Comparison of ENCODE assay signal across 1 cellular context in the genomic region with DNA sequence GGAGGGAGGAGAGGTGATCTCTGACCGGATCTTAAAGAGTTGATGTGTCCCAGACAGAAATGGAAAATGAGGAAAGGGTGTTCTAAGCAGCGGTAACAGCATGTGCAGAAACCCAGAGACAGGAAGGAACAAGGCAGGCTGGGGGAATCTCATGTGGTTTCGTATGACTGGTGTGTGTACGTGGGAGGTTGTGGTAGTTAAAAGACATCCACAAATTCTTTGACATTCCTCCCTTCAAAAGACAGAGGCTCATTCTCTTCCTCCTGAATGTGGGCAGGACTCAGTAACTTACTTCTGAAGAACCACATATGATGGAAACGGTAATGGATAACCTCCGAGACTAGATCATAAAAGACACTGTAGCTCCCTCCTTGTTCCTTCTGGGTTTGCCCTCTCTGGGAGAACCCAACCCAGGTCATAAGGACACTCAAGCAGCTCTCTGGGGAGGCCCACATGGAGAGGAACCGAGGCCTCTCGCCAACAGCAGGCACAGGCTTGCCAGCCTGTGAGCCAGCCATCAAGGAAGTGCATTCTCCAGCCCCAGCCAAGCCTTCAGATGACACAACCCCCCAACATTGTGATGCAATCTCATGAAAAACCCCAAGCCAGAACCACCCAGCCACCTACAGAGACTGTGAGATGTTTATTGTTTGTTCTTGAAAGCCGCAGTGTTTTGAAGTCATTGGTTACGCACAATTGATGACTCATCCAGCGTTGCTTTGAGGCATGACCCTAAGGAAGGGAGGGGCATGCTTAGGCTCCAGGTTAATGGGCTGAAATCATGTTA.
TF ChIP-seq lines count a peak whose summit lies in the region.

No MANE protein-coding gene starts in this region.

TF ChIP-seq in K562, 482 proteins besides CTCF, POLR2A, EP300 and RAD21 (continued from another document and continues in another):
- TF ChIP-seq, protein P1, sequence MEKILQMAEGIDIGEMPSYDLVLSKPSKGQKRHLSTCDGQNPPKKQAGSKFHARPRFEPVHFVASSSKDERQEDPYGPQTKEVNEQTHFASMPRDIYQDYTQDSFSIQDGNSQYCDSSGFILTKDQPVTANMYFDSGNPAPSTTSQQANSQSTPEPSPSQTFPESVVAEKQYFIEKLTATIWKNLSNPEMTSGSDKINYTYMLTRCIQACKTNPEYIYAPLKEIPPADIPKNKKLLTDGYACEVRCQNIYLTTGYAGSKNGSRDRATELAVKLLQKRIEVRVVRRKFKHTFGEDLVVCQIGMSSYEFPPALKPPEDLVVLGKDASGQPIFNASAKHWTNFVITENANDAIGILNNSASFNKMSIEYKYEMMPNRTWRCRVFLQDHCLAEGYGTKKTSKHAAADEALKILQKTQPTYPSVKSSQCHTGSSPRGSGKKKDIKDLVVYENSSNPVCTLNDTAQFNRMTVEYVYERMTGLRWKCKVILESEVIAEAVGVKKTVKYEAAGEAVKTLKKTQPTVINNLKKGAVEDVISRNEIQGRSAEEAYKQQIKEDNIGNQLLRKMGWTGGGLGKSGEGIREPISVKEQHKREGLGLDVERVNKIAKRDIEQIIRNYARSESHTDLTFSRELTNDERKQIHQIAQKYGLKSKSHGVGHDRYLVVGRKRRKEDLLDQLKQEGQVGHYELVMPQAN (IDR thresholded peaks at IDR 0.05; ENCODE audit: borderline replicate concordance), result no peak
- TF ChIP-seq, protein P2, sequence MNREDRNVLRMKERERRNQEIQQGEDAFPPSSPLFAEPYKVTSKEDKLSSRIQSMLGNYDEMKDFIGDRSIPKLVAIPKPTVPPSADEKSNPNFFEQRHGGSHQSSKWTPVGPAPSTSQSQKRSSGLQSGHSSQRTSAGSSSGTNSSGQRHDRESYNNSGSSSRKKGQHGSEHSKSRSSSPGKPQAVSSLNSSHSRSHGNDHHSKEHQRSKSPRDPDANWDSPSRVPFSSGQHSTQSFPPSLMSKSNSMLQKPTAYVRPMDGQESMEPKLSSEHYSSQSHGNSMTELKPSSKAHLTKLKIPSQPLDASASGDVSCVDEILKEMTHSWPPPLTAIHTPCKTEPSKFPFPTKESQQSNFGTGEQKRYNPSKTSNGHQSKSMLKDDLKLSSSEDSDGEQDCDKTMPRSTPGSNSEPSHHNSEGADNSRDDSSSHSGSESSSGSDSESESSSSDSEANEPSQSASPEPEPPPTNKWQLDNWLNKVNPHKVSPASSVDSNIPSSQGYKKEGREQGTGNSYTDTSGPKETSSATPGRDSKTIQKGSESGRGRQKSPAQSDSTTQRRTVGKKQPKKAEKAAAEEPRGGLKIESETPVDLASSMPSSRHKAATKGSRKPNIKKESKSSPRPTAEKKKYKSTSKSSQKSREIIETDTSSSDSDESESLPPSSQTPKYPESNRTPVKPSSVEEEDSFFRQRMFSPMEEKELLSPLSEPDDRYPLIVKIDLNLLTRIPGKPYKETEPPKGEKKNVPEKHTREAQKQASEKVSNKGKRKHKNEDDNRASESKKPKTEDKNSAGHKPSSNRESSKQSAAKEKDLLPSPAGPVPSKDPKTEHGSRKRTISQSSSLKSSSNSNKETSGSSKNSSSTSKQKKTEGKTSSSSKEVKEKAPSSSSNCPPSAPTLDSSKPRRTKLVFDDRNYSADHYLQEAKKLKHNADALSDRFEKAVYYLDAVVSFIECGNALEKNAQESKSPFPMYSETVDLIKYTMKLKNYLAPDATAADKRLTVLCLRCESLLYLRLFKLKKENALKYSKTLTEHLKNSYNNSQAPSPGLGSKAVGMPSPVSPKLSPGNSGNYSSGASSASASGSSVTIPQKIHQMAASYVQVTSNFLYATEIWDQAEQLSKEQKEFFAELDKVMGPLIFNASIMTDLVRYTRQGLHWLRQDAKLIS (CRISPR knock-in tag; IDR thresholded peaks at IDR 0.05), result no peak
- TF ChIP-seq NR4A1 (CRISPR knock-in tag; IDR thresholded peaks at IDR 0.05) (no peak), NR4A1 (tag; IDR thresholded peaks at IDR 0.05) (no peak), YY1 (IDR thresholded peaks at IDR 0.05; ENCODE audit: borderline replicate concordance in 1 of 3, control insufficient read depth in 1 of 3, extremely low read depth in 1 of 3, insufficient read depth in 3 of 3, insufficient read length in 1 of 3, insufficient replicate concordance in 2 of 3, low read depth in 1 of 3, low read length in 2 of 3) (no peak), HDAC8 (tag; IDR thresholded peaks at IDR 0.05) (no peak), ZNF174 (CRISPR knock-in tag; IDR thresholded peaks at IDR 0.05) (no peak), HDGF (IDR thresholded peaks at IDR 0.05) (no peak), ZNF212 (CRISPR knock-in tag; IDR thresholded peaks at IDR 0.05) (no peak), POLR3G (IDR thresholded peaks at IDR 0.05; ENCODE audit: extremely low read depth, insufficient read length, insufficient replicate concordance) (no peak), ELF1 (tag; IDR thresholded peaks at IDR 0.05) (no peak), KDM1A (IDR thresholded peaks at IDR 0.05) (no peak), ZNF197 (CRISPR knock-in tag; IDR thresholded peaks at IDR 0.05; ENCODE audit: low read depth) (no peak), TAF1 (IDR thresholded peaks at IDR 0.05; ENCODE audit: control insufficient read depth, extremely low read depth, insufficient read depth, low read length, severe bottlenecking) (no peak)
- TF ChIP-seq, protein P3, sequence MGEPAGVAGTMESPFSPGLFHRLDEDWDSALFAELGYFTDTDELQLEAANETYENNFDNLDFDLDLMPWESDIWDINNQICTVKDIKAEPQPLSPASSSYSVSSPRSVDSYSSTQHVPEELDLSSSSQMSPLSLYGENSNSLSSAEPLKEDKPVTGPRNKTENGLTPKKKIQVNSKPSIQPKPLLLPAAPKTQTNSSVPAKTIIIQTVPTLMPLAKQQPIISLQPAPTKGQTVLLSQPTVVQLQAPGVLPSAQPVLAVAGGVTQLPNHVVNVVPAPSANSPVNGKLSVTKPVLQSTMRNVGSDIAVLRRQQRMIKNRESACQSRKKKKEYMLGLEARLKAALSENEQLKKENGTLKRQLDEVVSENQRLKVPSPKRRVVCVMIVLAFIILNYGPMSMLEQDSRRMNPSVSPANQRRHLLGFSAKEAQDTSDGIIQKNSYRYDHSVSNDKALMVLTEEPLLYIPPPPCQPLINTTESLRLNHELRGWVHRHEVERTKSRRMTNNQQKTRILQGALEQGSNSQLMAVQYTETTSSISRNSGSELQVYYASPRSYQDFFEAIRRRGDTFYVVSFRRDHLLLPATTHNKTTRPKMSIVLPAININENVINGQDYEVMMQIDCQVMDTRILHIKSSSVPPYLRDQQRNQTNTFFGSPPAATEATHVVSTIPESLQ (CRISPR knock-in tag; IDR thresholded peaks at IDR 0.05), result no peak
- TF ChIP-seq, protein P4, sequence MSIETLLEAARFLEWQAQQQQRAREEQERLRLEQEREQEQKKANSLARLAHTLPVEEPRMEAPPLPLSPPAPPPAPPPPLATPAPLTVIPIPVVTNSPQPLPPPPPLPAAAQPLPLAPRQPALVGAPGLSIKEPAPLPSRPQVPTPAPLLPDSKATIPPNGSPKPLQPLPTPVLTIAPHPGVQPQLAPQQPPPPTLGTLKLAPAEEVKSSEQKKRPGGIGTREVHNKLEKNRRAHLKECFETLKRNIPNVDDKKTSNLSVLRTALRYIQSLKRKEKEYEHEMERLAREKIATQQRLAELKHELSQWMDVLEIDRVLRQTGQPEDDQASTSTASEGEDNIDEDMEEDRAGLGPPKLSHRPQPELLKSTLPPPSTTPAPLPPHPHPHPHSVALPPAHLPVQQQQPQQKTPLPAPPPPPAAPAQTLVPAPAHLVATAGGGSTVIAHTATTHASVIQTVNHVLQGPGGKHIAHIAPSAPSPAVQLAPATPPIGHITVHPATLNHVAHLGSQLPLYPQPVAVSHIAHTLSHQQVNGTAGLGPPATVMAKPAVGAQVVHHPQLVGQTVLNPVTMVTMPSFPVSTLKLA (conservative IDR thresholded peaks at IDR 0.05), result no peak
- TF ChIP-seq, protein P5, sequence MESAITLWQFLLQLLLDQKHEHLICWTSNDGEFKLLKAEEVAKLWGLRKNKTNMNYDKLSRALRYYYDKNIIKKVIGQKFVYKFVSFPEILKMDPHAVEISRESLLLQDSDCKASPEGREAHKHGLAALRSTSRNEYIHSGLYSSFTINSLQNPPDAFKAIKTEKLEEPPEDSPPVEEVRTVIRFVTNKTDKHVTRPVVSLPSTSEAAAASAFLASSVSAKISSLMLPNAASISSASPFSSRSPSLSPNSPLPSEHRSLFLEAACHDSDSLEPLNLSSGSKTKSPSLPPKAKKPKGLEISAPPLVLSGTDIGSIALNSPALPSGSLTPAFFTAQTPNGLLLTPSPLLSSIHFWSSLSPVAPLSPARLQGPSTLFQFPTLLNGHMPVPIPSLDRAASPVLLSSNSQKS (CRISPR knock-in tag; IDR thresholded peaks at IDR 0.05), result no peak
- TF ChIP-seq, protein P6, sequence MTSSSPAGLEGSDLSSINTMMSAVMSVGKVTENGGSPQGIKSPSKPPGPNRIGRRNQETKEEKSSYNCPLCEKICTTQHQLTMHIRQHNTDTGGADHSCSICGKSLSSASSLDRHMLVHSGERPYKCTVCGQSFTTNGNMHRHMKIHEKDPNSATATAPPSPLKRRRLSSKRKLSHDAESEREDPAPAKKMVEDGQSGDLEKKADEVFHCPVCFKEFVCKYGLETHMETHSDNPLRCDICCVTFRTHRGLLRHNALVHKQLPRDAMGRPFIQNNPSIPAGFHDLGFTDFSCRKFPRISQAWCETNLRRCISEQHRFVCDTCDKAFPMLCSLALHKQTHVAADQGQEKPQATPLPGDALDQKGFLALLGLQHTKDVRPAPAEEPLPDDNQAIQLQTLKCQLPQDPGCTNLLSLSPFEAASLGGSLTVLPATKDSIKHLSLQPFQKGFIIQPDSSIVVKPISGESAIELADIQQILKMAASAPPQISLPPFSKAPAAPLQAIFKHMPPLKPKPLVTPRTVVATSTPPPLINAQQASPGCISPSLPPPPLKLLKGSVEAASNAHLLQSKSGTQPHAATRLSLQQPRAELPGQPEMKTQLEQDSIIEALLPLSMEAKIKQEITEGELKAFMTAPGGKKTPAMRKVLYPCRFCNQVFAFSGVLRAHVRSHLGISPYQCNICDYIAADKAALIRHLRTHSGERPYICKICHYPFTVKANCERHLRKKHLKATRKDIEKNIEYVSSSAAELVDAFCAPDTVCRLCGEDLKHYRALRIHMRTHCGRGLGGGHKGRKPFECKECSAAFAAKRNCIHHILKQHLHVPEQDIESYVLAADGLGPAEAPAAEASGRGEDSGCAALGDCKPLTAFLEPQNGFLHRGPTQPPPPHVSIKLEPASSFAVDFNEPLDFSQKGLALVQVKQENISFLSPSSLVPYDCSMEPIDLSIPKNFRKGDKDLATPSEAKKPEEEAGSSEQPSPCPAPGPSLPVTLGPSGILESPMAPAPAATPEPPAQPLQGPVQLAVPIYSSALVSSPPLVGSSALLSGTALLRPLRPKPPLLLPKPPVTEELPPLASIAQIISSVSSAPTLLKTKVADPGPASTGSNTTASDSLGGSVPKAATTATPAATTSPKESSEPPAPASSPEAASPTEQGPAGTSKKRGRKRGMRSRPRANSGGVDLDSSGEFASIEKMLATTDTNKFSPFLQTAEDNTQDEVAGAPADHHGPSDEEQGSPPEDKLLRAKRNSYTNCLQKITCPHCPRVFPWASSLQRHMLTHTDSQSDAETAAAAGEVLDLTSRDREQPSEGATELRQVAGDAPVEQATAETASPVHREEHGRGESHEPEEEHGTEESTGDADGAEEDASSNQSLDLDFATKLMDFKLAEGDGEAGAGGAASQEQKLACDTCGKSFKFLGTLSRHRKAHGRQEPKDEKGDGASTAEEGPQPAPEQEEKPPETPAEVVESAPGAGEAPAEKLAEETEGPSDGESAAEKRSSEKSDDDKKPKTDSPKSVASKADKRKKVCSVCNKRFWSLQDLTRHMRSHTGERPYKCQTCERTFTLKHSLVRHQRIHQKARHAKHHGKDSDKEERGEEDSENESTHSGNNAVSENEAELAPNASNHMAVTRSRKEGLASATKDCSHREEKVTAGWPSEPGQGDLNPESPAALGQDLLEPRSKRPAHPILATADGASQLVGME (CRISPR knock-in tag; IDR thresholded peaks at IDR 0.05), result no peak
- TF ChIP-seq, protein P7, sequence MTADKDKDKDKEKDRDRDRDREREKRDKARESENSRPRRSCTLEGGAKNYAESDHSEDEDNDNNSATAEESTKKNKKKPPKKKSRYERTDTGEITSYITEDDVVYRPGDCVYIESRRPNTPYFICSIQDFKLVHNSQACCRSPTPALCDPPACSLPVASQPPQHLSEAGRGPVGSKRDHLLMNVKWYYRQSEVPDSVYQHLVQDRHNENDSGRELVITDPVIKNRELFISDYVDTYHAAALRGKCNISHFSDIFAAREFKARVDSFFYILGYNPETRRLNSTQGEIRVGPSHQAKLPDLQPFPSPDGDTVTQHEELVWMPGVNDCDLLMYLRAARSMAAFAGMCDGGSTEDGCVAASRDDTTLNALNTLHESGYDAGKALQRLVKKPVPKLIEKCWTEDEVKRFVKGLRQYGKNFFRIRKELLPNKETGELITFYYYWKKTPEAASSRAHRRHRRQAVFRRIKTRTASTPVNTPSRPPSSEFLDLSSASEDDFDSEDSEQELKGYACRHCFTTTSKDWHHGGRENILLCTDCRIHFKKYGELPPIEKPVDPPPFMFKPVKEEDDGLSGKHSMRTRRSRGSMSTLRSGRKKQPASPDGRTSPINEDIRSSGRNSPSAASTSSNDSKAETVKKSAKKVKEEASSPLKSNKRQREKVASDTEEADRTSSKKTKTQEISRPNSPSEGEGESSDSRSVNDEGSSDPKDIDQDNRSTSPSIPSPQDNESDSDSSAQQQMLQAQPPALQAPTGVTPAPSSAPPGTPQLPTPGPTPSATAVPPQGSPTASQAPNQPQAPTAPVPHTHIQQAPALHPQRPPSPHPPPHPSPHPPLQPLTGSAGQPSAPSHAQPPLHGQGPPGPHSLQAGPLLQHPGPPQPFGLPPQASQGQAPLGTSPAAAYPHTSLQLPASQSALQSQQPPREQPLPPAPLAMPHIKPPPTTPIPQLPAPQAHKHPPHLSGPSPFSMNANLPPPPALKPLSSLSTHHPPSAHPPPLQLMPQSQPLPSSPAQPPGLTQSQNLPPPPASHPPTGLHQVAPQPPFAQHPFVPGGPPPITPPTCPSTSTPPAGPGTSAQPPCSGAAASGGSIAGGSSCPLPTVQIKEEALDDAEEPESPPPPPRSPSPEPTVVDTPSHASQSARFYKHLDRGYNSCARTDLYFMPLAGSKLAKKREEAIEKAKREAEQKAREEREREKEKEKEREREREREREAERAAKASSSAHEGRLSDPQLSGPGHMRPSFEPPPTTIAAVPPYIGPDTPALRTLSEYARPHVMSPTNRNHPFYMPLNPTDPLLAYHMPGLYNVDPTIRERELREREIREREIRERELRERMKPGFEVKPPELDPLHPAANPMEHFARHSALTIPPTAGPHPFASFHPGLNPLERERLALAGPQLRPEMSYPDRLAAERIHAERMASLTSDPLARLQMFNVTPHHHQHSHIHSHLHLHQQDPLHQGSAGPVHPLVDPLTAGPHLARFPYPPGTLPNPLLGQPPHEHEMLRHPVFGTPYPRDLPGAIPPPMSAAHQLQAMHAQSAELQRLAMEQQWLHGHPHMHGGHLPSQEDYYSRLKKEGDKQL (CRISPR knock-in tag; IDR thresholded peaks at IDR 0.05; ENCODE audit: borderline replicate concordance), result no peak
- TF ChIP-seq, protein P8, sequence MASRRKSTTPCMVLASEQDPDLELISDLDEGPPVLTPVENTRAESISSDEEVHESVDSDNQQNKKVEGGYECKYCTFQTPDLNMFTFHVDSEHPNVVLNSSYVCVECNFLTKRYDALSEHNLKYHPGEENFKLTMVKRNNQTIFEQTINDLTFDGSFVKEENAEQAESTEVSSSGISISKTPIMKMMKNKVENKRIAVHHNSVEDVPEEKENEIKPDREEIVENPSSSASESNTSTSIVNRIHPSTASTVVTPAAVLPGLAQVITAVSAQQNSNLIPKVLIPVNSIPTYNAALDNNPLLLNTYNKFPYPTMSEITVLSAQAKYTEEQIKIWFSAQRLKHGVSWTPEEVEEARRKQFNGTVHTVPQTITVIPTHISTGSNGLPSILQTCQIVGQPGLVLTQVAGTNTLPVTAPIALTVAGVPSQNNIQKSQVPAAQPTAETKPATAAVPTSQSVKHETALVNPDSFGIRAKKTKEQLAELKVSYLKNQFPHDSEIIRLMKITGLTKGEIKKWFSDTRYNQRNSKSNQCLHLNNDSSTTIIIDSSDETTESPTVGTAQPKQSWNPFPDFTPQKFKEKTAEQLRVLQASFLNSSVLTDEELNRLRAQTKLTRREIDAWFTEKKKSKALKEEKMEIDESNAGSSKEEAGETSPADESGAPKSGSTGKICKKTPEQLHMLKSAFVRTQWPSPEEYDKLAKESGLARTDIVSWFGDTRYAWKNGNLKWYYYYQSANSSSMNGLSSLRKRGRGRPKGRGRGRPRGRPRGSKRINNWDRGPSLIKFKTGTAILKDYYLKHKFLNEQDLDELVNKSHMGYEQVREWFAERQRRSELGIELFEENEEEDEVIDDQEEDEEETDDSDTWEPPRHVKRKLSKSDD (conservative IDR thresholded peaks at IDR 0.05; ENCODE audit: low read length), result no peak
